ENCODE assay signal across 6 cellular contexts in the genomic region with DNA sequence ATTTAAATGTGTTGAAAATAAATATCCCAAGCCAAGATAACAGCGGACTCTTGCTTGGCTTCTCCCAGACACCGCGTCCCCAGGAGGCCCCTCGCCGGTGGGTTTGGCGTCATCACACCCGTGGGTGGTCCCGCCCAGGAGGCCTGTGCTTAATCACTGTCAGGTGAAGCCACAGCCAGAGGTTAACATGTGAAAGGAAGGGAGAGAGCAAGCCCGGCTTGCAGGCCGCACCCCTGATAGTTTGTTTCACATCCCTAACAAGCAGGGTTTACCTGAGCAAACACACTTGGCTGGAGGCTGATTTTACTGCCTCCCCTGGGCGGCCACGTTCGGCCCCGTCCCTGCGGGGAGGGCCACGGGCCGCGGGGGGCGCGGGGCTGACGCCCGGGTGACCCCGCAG. TPM values are rescaled to one million over a fixed set of nuclear protein-coding genes. Genes with fewer than 3 reads are reported as not detected.
"Had no signal": no experiment of that assay in that cellular context is flagged by ENCODE, and none has a peak within 500 bp of the region (broad histone marks: within the 10 kb centered on the region; RNA-seq: fewer than 3 reads in every experiment).

No MANE protein-coding gene starts in this region.

RNA-seq across cellular contexts. Expression of a gene that starts 1.4 kb away (rescaled TPM):
- total RNA-seq: GM23248, H1, H9, HT-29, IMR-90, K562 had no signal
- polyA plus RNA-seq: GM23248, IMR-90, K562 had no signal

RNA-seq across cellular contexts. Expression of a gene that starts 13.3 kb away (rescaled TPM):
- total RNA-seq: GM23248, IMR-90 had no signal
- polyA plus RNA-seq: GM23248, IMR-90 had no signal
